9 cellular contexts compared by ENCODE assay signal in genomic region chr3:47394140-47394855, GRCh38. TPM values are rescaled to one million over a fixed set of nuclear protein-coding genes. Genes with fewer than 3 reads are reported as not detected.
DNase-seq lines count a peak whose midpoint lies in the region; ATAC-seq, FAIRE-seq and TF ChIP-seq lines count a peak whose summit lies in the region.
"Had no signal": no experiment of that assay in that cellular context is flagged by ENCODE, and none has a peak within 500 bp of the region (broad histone marks: within the 10 kb centered on the region; RNA-seq: fewer than 3 reads in every experiment).

No MANE protein-coding gene starts in this region.

- H3K27me3 ChIP-seq in Caco-2 (replicated peaks; ENCODE audit: control insufficient read depth, insufficient read depth, low read length) (no peaks in the 10 kb centered on the region), SJCRH30 (no peaks in the 10 kb centered on the region), small intestine (ENCODE audit: control insufficient read depth in 2 of 2, insufficient read depth in 2 of 2, low read length in 2 of 2) (no peaks in the 10 kb centered on the region)
- no peaks in the 10 kb centered on the region for H3K27me3 ChIP-seq in naive thymus-derived CD4-positive, alpha-beta T cell (ENCODE audit: control insufficient read depth in 2 of 2, insufficient read depth in 2 of 2, low read length in 2 of 2)

- CTCF ChIA-PET in Caco-2 (lab: Charles Lee) = interaction anchor here (0.9 to 2.1 kb wide), 5 partner anchors 11 to 27 kb away, joined by 3 to 13 read pairs (median 5); partner anchors contain the start of gene PTPN23
- CTCF ChIA-PET in naive thymus-derived CD4-positive, alpha-beta T cell (lab: Charles Lee) = no interaction called here

- TF ChIP-seq CTCF in Caco-2 (IDR thresholded peaks at IDR 0.05; ENCODE audit: insufficient read depth in 1 of 2, low read depth in 1 of 2, low read length in 1 of 2, severe bottlenecking in 1 of 2, unreplicated experiment in 1 of 2) = peak in 1 of 2 experiments; percentile 42
- TF ChIP-seq CTCF in fibroblast of pulmonary artery (IDR thresholded peaks at IDR 0.05; ENCODE audit: low read length, missing control alignments) = no peak

- no peaks in the 10 kb centered on the region for H3K27me3 Mint-ChIP-seq in Caco-2 (ENCODE audit: insufficient read depth, unreplicated experiment)
- no peaks in the 10 kb centered on the region for H3K27me3 Mint-ChIP-seq in naive thymus-derived CD4-positive, alpha-beta T cell

- no peaks in the 10 kb centered on the region for H3K9me3 Mint-ChIP-seq in Caco-2 (ENCODE audit: unreplicated experiment)
- no peaks in the 10 kb centered on the region for H3K9me3 Mint-ChIP-seq in naive thymus-derived CD4-positive, alpha-beta T cell

- peak overlapping the region; percentile 69 for H3K4me3 Mint-ChIP-seq in Caco-2 (ENCODE audit: unreplicated experiment)
- peak overlapping the region in 1 of 10 donors; percentile 10 for H3K4me3 Mint-ChIP-seq in naive thymus-derived CD4-positive, alpha-beta T cell

- no peak for ATAC-seq in naive thymus-derived CD4-positive, alpha-beta T cell
- ATAC-seq in GM21576 (IDR thresholded peaks at IDR 0.05; ENCODE audit: unreplicated experiment) = no peak

- FAIRE-seq in small intestine (lab: Jason Lieb, UNC) = no peak

- H3K27ac ChIP-seq in SJCRH30 = peak overlapping the region; percentile 93
- H3K27ac ChIP-seq in naive thymus-derived CD4-positive, alpha-beta T cell (ENCODE audit: low read depth, low read length) = no peak overlapping the region
- H3K27ac ChIP-seq in small intestine (ENCODE audit: low read depth in 1 of 2, low read length in 1 of 2) = peak overlapping the region in 1 of 2 donors; percentile 8

- intact Hi-C loops in Caco-2 (cut with micrococcal nuclease; ENCODE audit: unreplicated experiment) = loop anchor here (1.0 kb wide), 2 partner anchors 9 to 14 kb away; no protein-coding TSS in a partner anchor
- intact Hi-C loops in naive thymus-derived CD4-positive, alpha-beta T cell (cut with micrococcal nuclease) = no loop called here

- H3K36me3 ChIP-seq in Caco-2 (ENCODE audit: control insufficient read depth, insufficient read depth, low read length) (no peaks in the 10 kb centered on the region; the same call in none of the 2 replicates), SJCRH30 (peaks cover 14% of the 10 kb centered on the region), small intestine (ENCODE audit: control insufficient read depth in 2 of 2, insufficient read depth in 2 of 2, low read length in 2 of 2) (peaks cover 3 to 5% of the 10 kb centered on the region in 2 donors)
- peaks cover 0 to 24% (median 5%) of the 10 kb centered on the region in 3 experiments for H3K36me3 ChIP-seq in naive thymus-derived CD4-positive, alpha-beta T cell (ENCODE audit: control insufficient read depth in 2 of 3, insufficient read depth in 3 of 3, low read length in 3 of 3)

- peaks cover 40% of the 10 kb centered on the region for H3K36me3 Mint-ChIP-seq in Caco-2 (ENCODE audit: insufficient read depth, unreplicated experiment)
- H3K36me3 Mint-ChIP-seq in naive thymus-derived CD4-positive, alpha-beta T cell = peaks cover 0 to 11% (median 2%) of the 10 kb centered on the region in 5 donors

- WGBS in small intestine, 3 donors = 52 to 62% (median 55%) methylated on average over 8 of the region's 8 CpGs

- peaks cover 17% of the 10 kb centered on the region for H3K4me1 Mint-ChIP-seq in Caco-2 (ENCODE audit: low read depth, unreplicated experiment)
- peaks cover 19 to 56% (median 26%) of the 10 kb centered on the region in 7 donors for H3K4me1 Mint-ChIP-seq in naive thymus-derived CD4-positive, alpha-beta T cell

- peak; percentile 82 to 87 for DNase-seq in Caco-2
- peak; percentile 71 to 73 for DNase-seq in SJCRH30
- DNase-seq in fibroblast of pulmonary artery (ENCODE audit: low read depth) = peak; percentile 56
- DNase-seq in naive thymus-derived CD4-positive, alpha-beta T cell = no peak
- no peak for DNase-seq in small intestine
- no peak for DNase-seq in occipital lobe (lab: John Stamatoyannopoulos, UW)
- no peak for DNase-seq in AG20443 (ENCODE audit: low spot score)
- DNase-seq: amniotic stem cell had no signal

- H3K4me1 ChIP-seq in Caco-2 (peaks cover 33% of the 10 kb centered on the region), SJCRH30 (peaks cover 43% of the 10 kb centered on the region), small intestine (ENCODE audit: control insufficient read depth in 2 of 2, insufficient read depth in 1 of 2, low read depth in 1 of 2, low read length in 1 of 2) (no peaks in the 10 kb centered on the region)
- H3K4me1 ChIP-seq in naive thymus-derived CD4-positive, alpha-beta T cell (ENCODE audit: control insufficient read depth in 2 of 2, insufficient read depth in 2 of 2, low read length in 2 of 2) = no peaks in the 10 kb centered on the region

- peak overlapping the region; percentile 5; the same call in 1 of the 2 replicates for H3K4me3 ChIP-seq in Caco-2 (ENCODE audit: low read depth, low read length)
- no peak overlapping the region for H3K4me3 ChIP-seq in SJCRH30
- no peak overlapping the region for H3K4me3 ChIP-seq in fibroblast of pulmonary artery (replicated peaks; ENCODE audit: low read depth, low read length)
- H3K4me3 ChIP-seq in naive thymus-derived CD4-positive, alpha-beta T cell (ENCODE audit: low read length) = no peak overlapping the region
- H3K4me3 ChIP-seq in small intestine (ENCODE audit: low read depth in 1 of 2, low read length in 2 of 2) = no peak overlapping the region

- no TSS peak for BruUV-seq in Caco-2 (replicated peaks; lab: Mats Ljungman, UMichigan)

- H3K9me3 ChIP-seq in Caco-2 (no peaks in the 10 kb centered on the region), SJCRH30 (replicated peaks) (no peaks in the 10 kb centered on the region), small intestine (ENCODE audit: control insufficient read depth, low read depth) (no peaks in the 10 kb centered on the region)
- no peaks in the 10 kb centered on the region for H3K9me3 ChIP-seq in naive thymus-derived CD4-positive, alpha-beta T cell (ENCODE audit: control insufficient read depth in 2 of 3, low read length in 3 of 3)

- POLR2A ChIA-PET in Caco-2 (lab: Charles Lee) = interaction anchor here (0.6 to 2.2 kb wide), 2 partner anchors 14 to 48 kb away, joined by 13 to 15 read pairs; partner anchors contain the start of gene PTPN23
- POLR2A ChIA-PET in naive thymus-derived CD4-positive, alpha-beta T cell (lab: Charles Lee) = no interaction called here

- peak overlapping the region; percentile 90 for H3K27ac Mint-ChIP-seq in Caco-2 (ENCODE audit: unreplicated experiment)
- H3K27ac Mint-ChIP-seq in naive thymus-derived CD4-positive, alpha-beta T cell = peak overlapping the region in 7 of 9 donors; percentile 17 to 82 (median 61)

RNA-seq across cellular contexts. Expression of gene PTPN23, which starts 13.5 kb away (rescaled TPM):
- total RNA-seq in Caco-2 (2022) (46.8 and 49.6 TPM in 2 replicates), occipital lobe (17.5 TPM)
- 7.4 and 11.4 TPM in 2 replicates for total RNA-seq in SJCRH30 (2014; rRNA removed; shearing (Covaris generic))
- total RNA-seq in naive thymus-derived CD4-positive, alpha-beta T cell = 10 to 100 TPM; 35.8 to 51.2 (median 38.5) TPM
- polyA plus RNA-seq in naive thymus-derived CD4-positive, alpha-beta T cell = 1 to 10 TPM; 1.4 to 4.0 TPM
- polyA plus RNA-seq in small intestine = 10 to 100 TPM; 10.3 to 17.3 (median 10.5) TPM

Comparison
In these comparisons a context has a peak if more than half of its experiments do, and no peak if none do; other contexts are left out.
1. DNase-seq: peak in Caco-2 (2 of 2), SJCRH30 (2 of 2) and fibroblast of pulmonary artery (single experiment); none in naive thymus-derived CD4-positive, alpha-beta T cell (0 of 9), small intestine (single experiment), occipital lobe (single experiment) and AG20443 (single experiment).